In the genomic region with DNA sequence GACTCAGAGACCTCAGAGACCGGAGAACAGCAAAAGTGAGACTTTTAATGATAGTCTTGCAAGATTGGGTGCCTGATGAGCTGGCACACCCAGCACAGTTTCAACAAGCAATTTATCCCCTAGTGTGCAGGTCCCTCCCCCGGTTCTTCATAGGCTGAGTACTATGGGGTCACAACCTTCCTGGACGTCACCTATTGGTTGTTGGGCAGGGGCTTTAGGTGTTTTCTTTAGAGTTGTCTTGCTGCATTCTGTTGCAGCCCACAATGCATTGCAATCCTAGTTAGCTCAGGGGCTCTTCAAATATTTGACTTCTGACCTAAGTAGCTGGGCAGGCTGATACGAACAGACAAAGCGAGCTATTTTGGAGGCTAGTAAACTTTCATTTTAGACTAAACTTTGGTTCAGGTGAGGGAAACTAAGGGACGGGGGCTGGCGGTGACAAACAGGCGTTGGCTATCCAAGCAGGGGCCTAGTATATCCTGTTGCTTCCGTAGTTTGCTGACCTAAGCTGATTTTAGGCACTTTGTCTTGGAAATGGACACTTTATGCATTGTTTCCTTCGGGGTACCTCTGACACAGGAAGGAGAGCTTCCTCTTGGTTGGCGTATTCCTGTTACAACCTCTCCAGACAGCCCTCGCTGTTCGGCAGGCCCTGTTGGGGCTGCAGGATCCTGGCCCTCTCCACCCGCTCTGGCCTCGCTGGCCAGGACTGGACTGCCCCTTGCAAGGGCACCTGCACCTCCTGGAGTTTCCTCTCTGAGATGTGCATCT, we compare ENCODE assay signal across 1 cellular context.
A peak's percentile ranks its signal among the peaks of the same experiment; 100 is the strongest.
TF ChIP-seq lines count a peak whose summit lies in the region.

No MANE protein-coding gene starts in this region.

TF ChIP-seq in H1, 55 proteins besides CTCF, POLR2A, EP300 and RAD21:
- TF ChIP-seq EZH2 (IDR thresholded peaks at IDR 0.05; ENCODE audit: low read depth, low read length, severe bottlenecking), result no peak
- TF ChIP-seq MAFK (IDR thresholded peaks at IDR 0.05; ENCODE audit: low read depth, low read length), result 0 out of 2 replicates have a peak, but pooled peaks have one; percentile 21
